In genomic region chr17:72117470-72117747, GRCh38 we compare ENCODE assay signal across 14 cellular contexts. TPM values are rescaled to one million over a fixed set of nuclear protein-coding genes. Genes with fewer than 3 reads are reported as not detected.
DNase-seq lines count a peak whose midpoint lies in the region; ATAC-seq, FAIRE-seq and TF ChIP-seq lines count a peak whose summit lies in the region.
"Had no signal": no experiment of that assay in that cellular context is flagged by ENCODE, and none has a peak within 500 bp of the region (broad histone marks: within the 10 kb centered on the region; RNA-seq: fewer than 3 reads in every experiment).

No MANE protein-coding gene starts in this region.

- H3K4me3 ChIP-seq in endothelial cell of umbilical vein (replicated peaks in 1 of 3; ENCODE audit: insufficient read depth in 1 of 3, low read depth in 1 of 3, low read length in 3 of 3) (no peak overlapping the region), muscle layer of duodenum (ENCODE audit: low read depth in 1 of 2, low read length in 2 of 2) (peak overlapping the region; percentile 54 to 57), tibial nerve (peak overlapping the region in 3 of 4 donors; percentile 1 to 41 (median 27))

- H2AFZ ChIP-seq in endothelial cell of umbilical vein (ENCODE audit: low read depth, low read length): no peak overlapping the region

- H3K9me1 ChIP-seq in endothelial cell of umbilical vein (replicated peaks; ENCODE audit: control insufficient read depth, extremely low read depth, insufficient read depth, low read length): no peaks in the 10 kb centered on the region

- H3K9me3 Mint-ChIP-seq in activated CD4-positive, alpha-beta T cell treated with anti-CD3 and anti-CD28 coated beads, Interleukin-2, amount 10 ng/mL, durations not matched to agents 7 days and 5 days: no peaks in the 10 kb centered on the region

- H3K4me1 ChIP-seq in endothelial cell of umbilical vein (ENCODE audit: control insufficient read depth, extremely low read depth, insufficient read depth, low read length) (no peaks in the 10 kb centered on the region), muscle layer of duodenum (ENCODE audit: control insufficient read depth in 1 of 2, insufficient read depth in 2 of 2, low read length in 2 of 2) (peaks cover 6 to 50% of the 10 kb centered on the region in 2 donors), tibial nerve (peaks cover 0 to 67% (median 25%) of the 10 kb centered on the region in 4 donors)

- TF ChIP-seq POLR2A in endothelial cell of umbilical vein (IDR thresholded peaks at IDR 0.05; ENCODE audit: low read depth, low read length): no peak
- no peak for TF ChIP-seq POLR2A in tibial nerve (IDR thresholded peaks at IDR 0.05)

- intact Hi-C loops in endothelial cell of umbilical vein (cut with micrococcal nuclease): no loop called here
- intact Hi-C loops in posterior vena cava (cut with DNase I): no loop called here

- peaks cover 3% of the 10 kb centered on the region for H3K4me1 Mint-ChIP-seq in activated CD4-positive, alpha-beta T cell treated with anti-CD3 and anti-CD28 coated beads, Interleukin-2, amount 10 ng/mL, durations not matched to agents 7 days and 5 days

- 2 to 5% methylated on average over 12 of the region's 12 CpGs for WGBS in tibial nerve, 2 donors

- no peaks in the 10 kb centered on the region for H4K20me1 ChIP-seq in endothelial cell of umbilical vein (replicated peaks; ENCODE audit: control insufficient read depth, extremely low read depth, insufficient read depth, low read length)

- CTCF ChIA-PET in activated CD4-positive, alpha-beta T cell treated with anti-CD3 and anti-CD28 coated beads, Interleukin-2, amount 10 ng/mL, durations not matched to agents 7 days and 5 days (lab: Charles Lee): no interaction called here
- CTCF ChIA-PET in endothelial cell of umbilical vein (lab: Charles Lee): no interaction called here

- H3K27me3 ChIP-seq in endothelial cell of umbilical vein (ENCODE audit: control insufficient read depth in 2 of 2, insufficient read depth in 2 of 2, low read length in 2 of 2) (peaks cover 49 to 65% of the 10 kb centered on the region in 2 experiments), muscle layer of duodenum (ENCODE audit: low read depth, low read length) (peaks cover 43% of the 10 kb centered on the region), tibial nerve (peaks cover 0 to 91% of the 10 kb centered on the region in 2 donors)

- no peak for DNase-seq in activated CD4-positive, alpha-beta T cell treated with anti-CD3 and anti-CD28 coated beads, Interleukin-2, amount 10 ng/mL, durations not matched to agents 7 days and 5 days
- DNase-seq in activated CD4-positive, alpha-beta T cell treated with anti-CD3 and anti-CD28 coated beads, Interleukin-2, amount 50 U/mL, for 4 hours: no peak
- DNase-seq in endothelial cell of umbilical vein (ENCODE audit: low read depth, low spot score) (no peak), tibial nerve (ENCODE audit: low spot score in 2 of 2) (no peak), posterior vena cava (ENCODE audit: low spot score) (no peak)
- DNase-seq: 8988T, activated gamma-delta T cell, DMS79, NCI-H446 treated with DMSO at 0.1 percent for 48 hours had no signal

- no peak overlapping the region for H3K4me2 ChIP-seq in endothelial cell of umbilical vein (ENCODE audit: insufficient read depth, low read length)

- no TSS peak for BruUV-seq in endothelial cell of umbilical vein (replicated peaks; lab: Mats Ljungman, UMichigan)

- H3K4me3 Mint-ChIP-seq in activated CD4-positive, alpha-beta T cell treated with anti-CD3 and anti-CD28 coated beads, Interleukin-2, amount 10 ng/mL, durations not matched to agents 7 days and 5 days: peak overlapping the region; percentile 16

- POLR2A ChIA-PET in activated CD4-positive, alpha-beta T cell treated with anti-CD3 and anti-CD28 coated beads, Interleukin-2, amount 10 ng/mL, durations not matched to agents 7 days and 5 days (lab: Charles Lee): no interaction called here
- POLR2A ChIA-PET in endothelial cell of umbilical vein (lab: Charles Lee): no interaction called here

- peaks cover 61% of the 10 kb centered on the region for H3K27me3 Mint-ChIP-seq in activated CD4-positive, alpha-beta T cell treated with anti-CD3 and anti-CD28 coated beads, Interleukin-2, amount 10 ng/mL, durations not matched to agents 7 days and 5 days

- H3K36me3 ChIP-seq in endothelial cell of umbilical vein (ENCODE audit: control insufficient read depth in 2 of 2, extremely low read depth in 1 of 2, insufficient read depth in 2 of 2, low read length in 2 of 2): no peaks in the 10 kb centered on the region
- no peaks in the 10 kb centered on the region for H3K36me3 ChIP-seq in muscle layer of duodenum (ENCODE audit: control insufficient read depth in 1 of 2, insufficient read depth in 2 of 2, low read length in 2 of 2)
- no peaks in the 10 kb centered on the region for H3K36me3 ChIP-seq in tibial nerve

- no peak for TF ChIP-seq EP300 in tibial nerve (IDR thresholded peaks at IDR 0.05)

- H3K27ac Mint-ChIP-seq in activated CD4-positive, alpha-beta T cell treated with anti-CD3 and anti-CD28 coated beads, Interleukin-2, amount 10 ng/mL, durations not matched to agents 7 days and 5 days: no peak overlapping the region

- TF ChIP-seq CTCF in endothelial cell of umbilical vein (IDR thresholded peaks at IDR 0.05; ENCODE audit: extremely low read depth in 1 of 2, insufficient read depth in 1 of 2, low read depth in 1 of 2, low read length in 2 of 2) (no peak), tibial nerve (IDR thresholded peaks at IDR 0.05) (no peak)

- ATAC-seq in HG02885 (IDR thresholded peaks at IDR 0.05; ENCODE audit: poor library complexity, unreplicated experiment) (no peak), GM19463 (IDR thresholded peaks at IDR 0.05; ENCODE audit: unreplicated experiment) (no peak)

- no peaks in the 10 kb centered on the region for H3K9me3 ChIP-seq in endothelial cell of umbilical vein (replicated peaks; ENCODE audit: control insufficient read depth, insufficient read depth, low read length)
- no peaks in the 10 kb centered on the region for H3K9me3 ChIP-seq in muscle layer of duodenum (ENCODE audit: control insufficient read depth in 1 of 2, low read length in 2 of 2)
- no peaks in the 10 kb centered on the region for H3K9me3 ChIP-seq in tibial nerve

- no peak overlapping the region for H3K9ac ChIP-seq in endothelial cell of umbilical vein (replicated peaks; ENCODE audit: extremely low read depth, insufficient read depth, low read length)

- no peak for FAIRE-seq in endothelial cell of umbilical vein (lab: Jason Lieb, UNC)
- FAIRE-seq: islet of Langerhans had no signal

- H3K27ac ChIP-seq in endothelial cell of umbilical vein (ENCODE audit: insufficient read depth, low read depth, low read length): no peak overlapping the region
- H3K27ac ChIP-seq in muscle layer of duodenum (ENCODE audit: low read length): no peak overlapping the region
- H3K27ac ChIP-seq in tibial nerve: no peak overlapping the region
- H3K27ac ChIP-seq: VCaP had no signal

- H3K79me2 ChIP-seq in endothelial cell of umbilical vein (ENCODE audit: control insufficient read depth, insufficient read depth, low read length): no peaks in the 10 kb centered on the region

- dilution Hi-C loops in endothelial cell of umbilical vein (cut with MboI; ENCODE audit: extremely low pct_ligation_motif_present, low sequenced_read_pairs): no loop called here

- peaks cover 3% of the 10 kb centered on the region for H3K36me3 Mint-ChIP-seq in activated CD4-positive, alpha-beta T cell treated with anti-CD3 and anti-CD28 coated beads, Interleukin-2, amount 10 ng/mL, durations not matched to agents 7 days and 5 days (ENCODE audit: low read depth)

TF ChIP-seq in endothelial cell of umbilical vein, 7 proteins besides CTCF, POLR2A, EP300 and RAD21:
- TF ChIP-seq MYC (IDR thresholded peaks at IDR 0.05; ENCODE audit: low read depth, low read length) (no peak), EZH2 (IDR thresholded peaks at IDR 0.05; ENCODE audit: borderline replicate concordance, low read depth, low read length, severe bottlenecking) (peak; percentile 15)

RNA-seq across cellular contexts. Expression of gene SOX9, which starts 3.4 kb away (rescaled TPM):
- total RNA-seq in activated CD4-positive, alpha-beta T cell treated with anti-CD3 and anti-CD28 coated beads, Interleukin-2, amount 10 ng/mL, durations not matched to agents 7 days and 5 days: not detected
- total RNA-seq in endothelial cell of umbilical vein (not detected in 2 replicates), tibial nerve (10 to 100 TPM in 3 of 4 donors, 1 to 10 TPM in 1; 6.6 to 22.9 (median 18.2) TPM), posterior vena cava (1 to 10 TPM; 1.1 to 3.2 TPM)
- polyA plus RNA-seq in endothelial cell of umbilical vein: not detected in 2 replicates
- not detected in 2 replicates for polyA plus RNA-seq in endothelial cell of umbilical vein (2011; cell fraction: cytosol; rRNA removed)
- polyA plus RNA-seq in endothelial cell of umbilical vein (2011; cell fraction: nucleus; rRNA removed): not detected in 2 replicates
- polyA plus RNA-seq in endothelial cell of umbilical vein (2012): not detected in 2 replicates
- not detected in 2 replicates for polyA minus RNA-seq in endothelial cell of umbilical vein
- polyA minus RNA-seq in endothelial cell of umbilical vein (2011; cell fraction: cytosol; rRNA and poly(A)+ RNA removed): not detected
- not detected in 2 replicates for polyA minus RNA-seq in endothelial cell of umbilical vein (2011; cell fraction: nucleus; rRNA and poly(A)+ RNA removed)

Comparison
In these comparisons a context has a peak if more than half of its experiments do, and no peak if none do; other contexts are left out.
1. H3K4me3 ChIP-seq: peak in muscle layer of duodenum (2 of 2) and tibial nerve (3 of 4); none in endothelial cell of umbilical vein (0 of 3).